In genomic region chr7:24456526-24457214, GRCh38 we compare ENCODE assay signal across 1 cellular context.
TF ChIP-seq lines count a peak whose summit lies in the region.

No MANE protein-coding gene starts in this region.

TF ChIP-seq in HepG2, 621 proteins besides CTCF, POLR2A, EP300 and RAD21 (continued from another document and continues in another):
- TF ChIP-seq ARID3A (IDR thresholded peaks at IDR 0.05; ENCODE audit: low read depth, low read length) (peak; percentile 77), CEBPB (IDR thresholded peaks at IDR 0.05; ENCODE audit: borderline replicate concordance, low read depth, low read length) (peak; percentile 46; the same call in 1 of the 2 replicates), ZNF446 (CRISPR knock-in tag; IDR thresholded peaks at IDR 0.05) (no peak), ZNF75D (CRISPR knock-in tag; IDR thresholded peaks at IDR 0.05; ENCODE audit: borderline replicate concordance) (no peak), ZBTB1 (CRISPR knock-in tag; IDR thresholded peaks at IDR 0.05; ENCODE audit: borderline replicate concordance) (no peak), FOSL2 (CRISPR knock-in tag; IDR thresholded peaks at IDR 0.05) (0 out of 2 replicates have a peak, but pooled peaks have one; percentile 16), NCOR1 (IDR thresholded peaks at IDR 0.05; ENCODE audit: borderline replicate concordance, low read length) (peak; percentile 74; the same call in 1 of the 2 replicates), ZNF768 (CRISPR knock-in tag; IDR thresholded peaks at IDR 0.05) (no peak), ERF (CRISPR knock-in tag; IDR thresholded peaks at IDR 0.05) (no peak), CREB1 (IDR thresholded peaks at IDR 0.05) (no peak), CREB1 (CRISPR knock-in tag; IDR thresholded peaks at IDR 0.05) (no peak), ZSCAN30 (CRISPR knock-in tag; IDR thresholded peaks at IDR 0.05) (no peak), GTF2F1 (IDR thresholded peaks at IDR 0.05; ENCODE audit: low read length) (no peak), ZNF619 (CRISPR knock-in tag; IDR thresholded peaks at IDR 0.05) (no peak), ZNF652 (CRISPR knock-in tag; IDR thresholded peaks at IDR 0.05; ENCODE audit: borderline replicate concordance, low read depth) (no peak), MAFG (CRISPR knock-in tag; IDR thresholded peaks at IDR 0.05) (0 out of 2 replicates have a peak, but pooled peaks have one; percentile 17), RARA (CRISPR knock-in tag; IDR thresholded peaks at IDR 0.05) (peak; percentile 36; the same call in 1 of the 2 replicates), KLF16 (CRISPR knock-in tag; IDR thresholded peaks at IDR 0.05) (0 out of 4 replicates have a peak, but pooled peaks of 1 of the 2 experiments have one; percentile 36), ZNF282 (IDR thresholded peaks at IDR 0.05; ENCODE audit: partially characterized antibody) (no peak), TFAP4 (IDR thresholded peaks at IDR 0.05; ENCODE audit: borderline replicate concordance, low read depth) (0 out of 2 replicates have a peak, but pooled peaks have one; percentile 11), FIP1L1 (IDR thresholded peaks at IDR 0.05; ENCODE audit: borderline replicate concordance, insufficient read depth, low read depth, low read length) (no peak), SIX1 (CRISPR knock-in tag; IDR thresholded peaks at IDR 0.05; ENCODE audit: borderline replicate concordance) (no peak), FOXA3 (CRISPR knock-in tag; IDR thresholded peaks at IDR 0.05) (peak; percentile 59; the same call in 1 of the 2 replicates), PAXIP1 (CRISPR knock-in tag; conservative IDR thresholded peaks at IDR 0.05) (peak; percentile 40; the same call in 1 of the 2 replicates), SKI (IDR thresholded peaks at IDR 0.05; ENCODE audit: partially characterized antibody) (peak; percentile 36), ZNF547 (CRISPR knock-in tag; IDR thresholded peaks at IDR 0.05) (no peak), HMG20A (CRISPR knock-in tag; IDR thresholded peaks at IDR 0.05; ENCODE audit: borderline replicate concordance) (peak; percentile 49; the same call in 1 of the 2 replicates), SOX5 (CRISPR knock-in tag; IDR thresholded peaks at IDR 0.05; ENCODE audit: borderline replicate concordance) (peak; percentile 29; the same call in 1 of the 2 replicates), PAX8 (CRISPR knock-in tag; IDR thresholded peaks at IDR 0.05; ENCODE audit: borderline replicate concordance) (no peak), BCL6 (CRISPR knock-in tag; IDR thresholded peaks at IDR 0.05) (peak; percentile 57; the same call in 1 of the 2 replicates), SKIL (CRISPR knock-in tag; IDR thresholded peaks at IDR 0.05; ENCODE audit: borderline replicate concordance) (no peak), MAFF (IDR thresholded peaks at IDR 0.05; ENCODE audit: low read depth, low read length) (peak; percentile 59), THAP9 (CRISPR knock-in tag; IDR thresholded peaks at IDR 0.05; ENCODE audit: borderline replicate concordance) (no peak), ZNF12 (CRISPR knock-in tag; IDR thresholded peaks at IDR 0.05) (0 out of 2 replicates have a peak, but pooled peaks have one; percentile 12), EED (CRISPR knock-in tag; IDR thresholded peaks at IDR 0.05) (no peak), NFKB2 (CRISPR knock-in tag; IDR thresholded peaks at IDR 0.05; ENCODE audit: borderline replicate concordance) (no peak), SALL1 (CRISPR knock-in tag; IDR thresholded peaks at IDR 0.05) (no peak; the same call in 1 of the 2 replicates), YEATS4 (CRISPR knock-in tag; IDR thresholded peaks at IDR 0.05; ENCODE audit: borderline replicate concordance) (no peak), ZBTB10 (CRISPR knock-in tag; IDR thresholded peaks at IDR 0.05; ENCODE audit: borderline replicate concordance) (no peak), FOXK1 (CRISPR knock-in tag; IDR thresholded peaks at IDR 0.05; ENCODE audit: borderline replicate concordance, low read depth) (peak; percentile 55; the same call in 1 of the 2 replicates), TEAD3 (CRISPR knock-in tag; optimal IDR thresholded peaks at IDR 0.05; ENCODE audit: borderline replicate concordance) (peak; percentile 12), NCOA2 (CRISPR knock-in tag; IDR thresholded peaks at IDR 0.05) (0 out of 2 replicates have a peak, but pooled peaks have one; percentile 20), U2AF2 (IDR thresholded peaks at IDR 0.05; ENCODE audit: low read depth, low read length) (no peak), ZXDC (CRISPR knock-in tag; IDR thresholded peaks at IDR 0.05) (no peak), THAP8 (CRISPR knock-in tag; IDR thresholded peaks at IDR 0.05; ENCODE audit: borderline replicate concordance) (no peak), MYPOP (CRISPR knock-in tag; IDR thresholded peaks at IDR 0.05) (no peak), ZNF83 (CRISPR knock-in tag; IDR thresholded peaks at IDR 0.05; ENCODE audit: borderline replicate concordance) (no peak), ZNF234 (CRISPR knock-in tag; conservative IDR thresholded peaks at IDR 0.05) (no peak)
